In the genomic region with DNA sequence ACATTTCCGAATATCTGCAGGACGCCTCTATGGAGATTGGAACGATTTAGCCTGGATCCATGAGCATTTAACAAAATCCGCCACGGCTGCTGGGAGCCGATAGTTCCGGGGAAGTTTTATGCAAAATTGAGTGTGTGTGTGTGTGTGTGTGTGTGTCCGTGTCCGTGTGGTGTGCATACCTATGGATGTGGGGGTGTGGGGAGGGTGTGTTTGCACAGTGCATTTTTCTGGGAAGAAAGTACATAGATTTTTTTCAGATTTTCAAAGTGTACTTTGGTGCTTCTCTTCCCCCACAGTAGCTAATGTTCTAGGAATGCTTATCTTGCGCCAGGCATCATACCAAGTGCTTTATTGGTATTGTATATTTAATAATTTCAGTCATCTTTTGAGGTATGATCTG, we compare ENCODE assay signal across 24 cellular contexts.
A peak's percentile ranks its signal among the peaks of the same experiment; 100 is the strongest.
DNase-seq lines count a peak whose midpoint lies in the region; ATAC-seq and TF ChIP-seq lines count a peak whose summit lies in the region.
"Had no signal": no experiment of that assay in that cellular context is flagged by ENCODE, and none has a peak within 500 bp of the region (broad histone marks: within the 10 kb centered on the region; RNA-seq: fewer than 3 reads in every experiment).

No MANE protein-coding gene starts in this region.

- intact Hi-C loops in Caco-2 (cut with micrococcal nuclease; ENCODE audit: unreplicated experiment) (no loop called here), left lung (cut with DNase I) (no loop called here), spleen (cut with DNase I; ENCODE audit: low total_unique reads) (no loop called here)

- WGBS in spleen, 5 donors, result 85 to 92% (median 88%) methylated on average over 10 of the region's 10 CpGs

- TF ChIP-seq CTCF in Caco-2 (IDR thresholded peaks at IDR 0.05; ENCODE audit: insufficient read depth in 1 of 2, low read depth in 1 of 2, low read length in 1 of 2, severe bottlenecking in 1 of 2, unreplicated experiment in 1 of 2) (no peak), left lung (IDR thresholded peaks at IDR 0.05) (no peak), progenitor cell of endocrine pancreas (IDR thresholded peaks at IDR 0.05; ENCODE audit: unreplicated experiment) (no peak), spleen (IDR thresholded peaks at IDR 0.05 in 8 of 11, conservative IDR thresholded peaks at IDR 0.05 in 3 of 11) (no peak)

- no peak overlapping the region for H3K27ac ChIP-seq in left lung
- H3K27ac ChIP-seq in spleen, result no peak overlapping the region
- H3K27ac ChIP-seq: 22Rv1; A549; BLaER1 treated with 17β-estradiol and CSF1 and Interleukin-3, amounts not matched to agents 10 nM and 100 nM; C4-2B had no signal

- H3K4me1 Mint-ChIP-seq in Caco-2 (ENCODE audit: low read depth, unreplicated experiment), result no peaks in the 10 kb centered on the region
- no peaks in the 10 kb centered on the region for H3K4me1 Mint-ChIP-seq in progenitor cell of endocrine pancreas (ENCODE audit: low read depth)
- H3K4me1 Mint-ChIP-seq: B cell had no signal

- peak overlapping the region; percentile 8 for H3K27ac Mint-ChIP-seq in Caco-2 (ENCODE audit: unreplicated experiment)
- peak overlapping the region; percentile 6 for H3K27ac Mint-ChIP-seq in progenitor cell of endocrine pancreas
- H3K27ac Mint-ChIP-seq: B cell; CD4-positive, alpha-beta T cell; CD8-positive, alpha-beta T cell had no signal

- no peak for TF ChIP-seq POLR2A in spleen (IDR thresholded peaks at IDR 0.05)

- H3K9me3 Mint-ChIP-seq in Caco-2 (ENCODE audit: unreplicated experiment) (no peaks in the 10 kb centered on the region), progenitor cell of endocrine pancreas (ENCODE audit: low read depth) (no peaks in the 10 kb centered on the region)
- H3K9me3 Mint-ChIP-seq: CD4-positive, alpha-beta T cell; CD8-positive, alpha-beta T cell had no signal

- no peaks in the 10 kb centered on the region for H3K27me3 Mint-ChIP-seq in Caco-2 (ENCODE audit: insufficient read depth, unreplicated experiment)
- H3K27me3 Mint-ChIP-seq in progenitor cell of endocrine pancreas, result peaks cover 7% of the 10 kb centered on the region
- H3K27me3 Mint-ChIP-seq: B cell; CD4-positive, alpha-beta T cell had no signal

- H3K27me3 ChIP-seq in Caco-2 (replicated peaks; ENCODE audit: control insufficient read depth, insufficient read depth, low read length) (no peaks in the 10 kb centered on the region), left lung (no peaks in the 10 kb centered on the region), spleen (replicated peaks in 1 of 7) (no peaks in the 10 kb centered on the region)
- H3K27me3 ChIP-seq: BLaER1 treated with 17β-estradiol and CSF1 and Interleukin-3, amounts not matched to agents 10 nM and 100 nM had no signal

- H3K4me3 Mint-ChIP-seq in Caco-2 (ENCODE audit: unreplicated experiment) (no peak overlapping the region), progenitor cell of endocrine pancreas (ENCODE audit: low read depth) (no peak overlapping the region)
- H3K4me3 Mint-ChIP-seq: B cell; CD4-positive, alpha-beta T cell; CD8-positive, alpha-beta T cell had no signal

- CTCF ChIA-PET in Caco-2 (lab: Charles Lee), result no interaction called here

- POLR2A ChIA-PET in Caco-2 (lab: Charles Lee), result no interaction called here

- DNase-seq in Caco-2 (peak; percentile 31 to 52), left lung (no peak), midbrain (lab: John Stamatoyannopoulos, UW) (peak; percentile 2), progenitor cell of endocrine pancreas (ENCODE audit: low spot score, unreplicated experiment) (no peak), spleen (no peak), NCI-H128 (lab: John Stamatoyannopoulos, UW; ENCODE audit: unreplicated experiment) (no peak), NCI-H345 (lab: John Stamatoyannopoulos, UW) (no peak)
- DNase-seq: AML-193; CD4-positive, alpha-beta T cell; CD8-positive, alpha-beta T cell; DMS 273 treated with DMSO at 0.1 percent for 48 hours; DMS153; DMS53; DMS79; DND-41; EL; GDM1 had no signal

- no peak overlapping the region for H3K4me3 ChIP-seq in Caco-2 (ENCODE audit: low read depth, low read length)
- no peak overlapping the region for H3K4me3 ChIP-seq in left lung
- H3K4me3 ChIP-seq in spleen, result no peak overlapping the region
- H3K4me3 ChIP-seq: A549; BLaER1 treated with 17β-estradiol and CSF1 and Interleukin-3, amounts not matched to agents 10 nM and 100 nM; GM12878 had no signal

- BruUV-seq in Caco-2 (replicated peaks; lab: Mats Ljungman, UMichigan), result no TSS peak

- ATAC-seq in left lung, result peak; percentile 53
- no peak for ATAC-seq in HG03457 (IDR thresholded peaks at IDR 0.05; ENCODE audit: unreplicated experiment)
- ATAC-seq: A549; CD8-positive, alpha-beta T cell; GM12878 had no signal

- H3K36me3 Mint-ChIP-seq in Caco-2 (ENCODE audit: insufficient read depth, unreplicated experiment) (no peaks in the 10 kb centered on the region), progenitor cell of endocrine pancreas (ENCODE audit: insufficient read depth) (no peaks in the 10 kb centered on the region)
- H3K36me3 Mint-ChIP-seq: CD8-positive, alpha-beta T cell had no signal

- H3K4me1 ChIP-seq in Caco-2 (peaks cover 13% of the 10 kb centered on the region), left lung (no peaks in the 10 kb centered on the region), spleen (no peaks in the 10 kb centered on the region)
- H3K4me1 ChIP-seq: A549; BLaER1 treated with 17β-estradiol and CSF1 and Interleukin-3, amounts not matched to agents 10 nM and 100 nM had no signal

- H3K9me3 ChIP-seq in Caco-2, result no peaks in the 10 kb centered on the region
- no peaks in the 10 kb centered on the region for H3K9me3 ChIP-seq in left lung
- no peaks in the 10 kb centered on the region for H3K9me3 ChIP-seq in spleen
- H3K9me3 ChIP-seq: A549; BLaER1 treated with 17β-estradiol and CSF1 and Interleukin-3, amounts not matched to agents 10 nM and 100 nM had no signal

- H3K36me3 ChIP-seq in Caco-2 (ENCODE audit: control insufficient read depth, insufficient read depth, low read length) (no peaks in the 10 kb centered on the region), left lung (no peaks in the 10 kb centered on the region), spleen (no peaks in the 10 kb centered on the region)
- H3K36me3 ChIP-seq: BLaER1 treated with 17β-estradiol and CSF1 and Interleukin-3, amounts not matched to agents 10 nM and 100 nM had no signal

Comparison
In these comparisons a context has a peak if more than half of its experiments do, and no peak if none do; other contexts are left out.
1. DNase-seq: peak in Caco-2 (2 of 2) and midbrain (single experiment); none in left lung (0 of 2), progenitor cell of endocrine pancreas (single experiment), spleen (single experiment), NCI-H128 (single experiment) and NCI-H345 (single experiment).